ENCODE assay signal across 8 cellular contexts in the genomic region with DNA sequence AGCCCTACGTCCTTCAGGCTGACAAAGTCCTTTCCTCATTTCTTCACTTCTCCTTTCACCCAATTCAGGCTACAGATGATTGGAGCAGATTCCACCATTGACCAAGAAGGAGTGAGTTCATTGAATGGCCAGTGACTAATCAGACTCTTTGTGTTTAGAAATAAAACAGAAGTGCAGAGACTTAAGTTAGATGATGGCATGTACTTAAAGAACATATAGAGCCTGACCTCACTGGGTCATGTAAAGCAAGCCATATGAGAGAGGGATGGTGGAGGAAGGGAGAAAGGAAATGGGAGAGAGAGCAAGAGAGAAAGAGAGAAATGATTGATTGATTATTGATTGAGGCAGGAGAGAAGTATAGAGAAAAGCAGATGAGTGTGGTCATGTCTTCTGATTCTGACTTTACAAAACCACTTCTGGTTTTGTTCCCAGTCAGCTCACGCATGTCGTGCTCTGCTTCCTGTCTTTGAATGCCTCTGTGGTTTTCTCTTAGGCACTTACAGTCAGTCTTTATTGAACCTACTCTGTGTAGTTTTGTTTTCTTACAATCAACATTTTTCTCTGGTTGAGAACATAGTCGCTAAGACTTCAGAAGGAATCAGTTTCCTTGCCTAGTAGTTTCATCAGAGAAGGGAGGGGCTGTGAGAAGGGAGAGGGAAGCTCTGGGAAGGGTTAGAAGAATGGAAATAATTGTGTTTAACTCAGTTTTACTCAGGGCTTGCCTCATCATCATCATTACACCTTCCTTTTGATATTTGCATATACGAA.
A peak's percentile ranks its signal among the peaks of the same experiment; 100 is the strongest.
DNase-seq lines count a peak whose midpoint lies in the region; ATAC-seq and FAIRE-seq lines count a peak whose summit lies in the region.

No MANE protein-coding gene starts in this region.

- H3K36me3 Mint-ChIP-seq in CD8-positive, alpha-beta memory T cell: no peaks in the 10 kb centered on the region

- in situ Hi-C loops in KBM-7 (cut with MboI; ENCODE audit: low pct_unique_long_range_greater_than_20kb, low sequenced_read_pairs): no loop called here

- no peaks in the 10 kb centered on the region for H3K27me3 ChIP-seq in CD8-positive, alpha-beta memory T cell (ENCODE audit: insufficient read depth, low read length, poor library complexity, severe bottlenecking)

- H3K9me3 Mint-ChIP-seq in CD8-positive, alpha-beta memory T cell: no peaks in the 10 kb centered on the region

- peak; percentile 97 for ATAC-seq in GM21390 (IDR thresholded peaks at IDR 0.05; ENCODE audit: unreplicated experiment)
- peak; percentile 54 for ATAC-seq in Right ventricle myocardium superior (ENCODE audit: poor library complexity)

- H3K4me3 Mint-ChIP-seq in CD8-positive, alpha-beta memory T cell: peak overlapping the region in 6 of 7 donors; percentile 19 to 77 (median 62)

- H3K4me1 Mint-ChIP-seq in CD8-positive, alpha-beta memory T cell: peaks cover 27 to 34% (median 28%) of the 10 kb centered on the region in 3 donors

- POLR2A ChIA-PET in CD8-positive, alpha-beta memory T cell (lab: Charles Lee): interaction anchor here (0.6 to 1.6 kb wide), 3 partner anchors 10 to 151 kb away, joined by 3 to 8 read pairs (median 6); partner anchors contain the start of gene KLF9

- DNase-seq in CD8-positive, alpha-beta memory T cell: peak in 3 of 5 donors; percentile 45 to 77 (median 59)
- DNase-seq in KBM-7 (peak; percentile 92), Right ventricle myocardium superior (no peak), NK-92 (lab: John Stamatoyannopoulos, UW; ENCODE audit: unreplicated experiment) (no peak), frontal cortex (ENCODE audit: low spot score in 2 of 2) (no peak)
- peak; percentile 46 to 60 for DNase-seq in activated T-cell treated with anti-CD3 and anti-CD28 coated beads, Interleukin-2, amount 50 U/mL, for 48 hours
- peak in 2 of 3 donors; percentile 8 to 11 for DNase-seq in stimulated activated CD4-positive, alpha-beta T cell treated with anti-CD3 and anti-CD28 coated beads, TNF-alpha, amount 100 ng/mL, for 1 hour (ENCODE audit: low read depth in 3 of 3, low spot score in 1 of 3)

- H3K4me1 ChIP-seq in CD8-positive, alpha-beta memory T cell (ENCODE audit: insufficient read depth, low read length): peaks cover 33% of the 10 kb centered on the region

- intact Hi-C loops in Right ventricle myocardium superior (cut with DNase I): no loop called here

- CTCF ChIA-PET in CD8-positive, alpha-beta memory T cell (lab: Charles Lee): interaction anchor here (1.3 kb wide), 1 partner anchor 16 kb away, joined by 3 read pairs; no protein-coding TSS in a partner anchor

- H3K27ac Mint-ChIP-seq in CD8-positive, alpha-beta memory T cell: peak overlapping the region; percentile 3 to 92 (median 78)

- H3K27ac ChIP-seq in CD8-positive, alpha-beta memory T cell (ENCODE audit: low read depth, low read length): no peak overlapping the region

- no peaks in the 10 kb centered on the region for H3K36me3 ChIP-seq in CD8-positive, alpha-beta memory T cell (ENCODE audit: insufficient read depth, low read length)

- no peaks in the 10 kb centered on the region for H3K27me3 Mint-ChIP-seq in CD8-positive, alpha-beta memory T cell

- H3K4me3 ChIP-seq in CD8-positive, alpha-beta memory T cell (ENCODE audit: low read length): peak overlapping the region; percentile 22

- H3K9me3 ChIP-seq in CD8-positive, alpha-beta memory T cell (ENCODE audit: low read length): no peaks in the 10 kb centered on the region

- no peak for FAIRE-seq in frontal cortex (lab: Jason Lieb, UNC)

Comparison
In these comparisons a context has a peak if more than half of its experiments do, and no peak if none do; other contexts are left out.
1. DNase-seq: peak in CD8-positive, alpha-beta memory T cell (3 of 5), KBM-7 (single experiment), activated T-cell treated with anti-CD3 and anti-CD28 coated beads, Interleukin-2, amount 50 U/mL, for 48 hours (2 of 2) and stimulated activated CD4-positive, alpha-beta T cell treated with anti-CD3 and anti-CD28 coated beads, TNF-alpha, amount 100 ng/mL, for 1 hour (2 of 3); none in Right ventricle myocardium superior (single experiment), NK-92 (single experiment) and frontal cortex (0 of 2).